ENCODE assay signal across 9 cellular contexts in genomic region chr2:8472545-8473361, GRCh38.
DNase-seq lines count a peak whose midpoint lies in the region; ATAC-seq lines count a peak whose summit lies in the region.
"Had no signal": no experiment of that assay in that cellular context is flagged by ENCODE, and none has a peak within 500 bp of the region (broad histone marks: within the 10 kb centered on the region; RNA-seq: fewer than 3 reads in every experiment).

No MANE protein-coding gene starts in this region.

- H3K4me1 Mint-ChIP-seq in activated CD4-positive, alpha-beta T cell treated with anti-CD3 and anti-CD28 coated beads for 36 hours, result peaks cover 64% of the 10 kb centered on the region

- intact Hi-C loops in activated CD4-positive, alpha-beta T cell treated with anti-CD3 and anti-CD28 coated beads for 36 hours (cut with DNase I, micrococcal nuclease), result no loop called here

- no peaks in the 10 kb centered on the region for H3K27me3 Mint-ChIP-seq in activated CD4-positive, alpha-beta T cell treated with anti-CD3 and anti-CD28 coated beads for 36 hours

- no peak for DNase-seq in activated CD4-positive, alpha-beta T cell treated with anti-CD3 and anti-CD28 coated beads for 36 hours
- no peak for DNase-seq in activated CD4-positive, alpha-beta T cell treated with anti-CD3 and anti-CD28 coated beads, Interleukin-2, amount 50 U/mL, for 4 hours
- peak; percentile 92 for DNase-seq in SKM-1 (lab: John Stamatoyannopoulos, UW; ENCODE audit: unreplicated experiment)
- no peak for DNase-seq in medulla oblongata (ENCODE audit: extremely low spot score)
- no peak for DNase-seq in germinal center (ENCODE audit: low spot score)
- DNase-seq: SK-N-SH had no signal

- H3K4me3 Mint-ChIP-seq in activated CD4-positive, alpha-beta T cell treated with anti-CD3 and anti-CD28 coated beads for 36 hours, result no peak overlapping the region

- ATAC-seq in activated CD4-positive, alpha-beta T cell treated with anti-CD3 and anti-CD28 coated beads for 36 hours, result peak; percentile 52
- ATAC-seq in HG02885 (IDR thresholded peaks at IDR 0.05; ENCODE audit: poor library complexity, unreplicated experiment), result peak; percentile 57
- ATAC-seq in HG02938 (IDR thresholded peaks at IDR 0.05; ENCODE audit: unreplicated experiment), result no peak

- H3K36me3 Mint-ChIP-seq in activated CD4-positive, alpha-beta T cell treated with anti-CD3 and anti-CD28 coated beads for 36 hours (ENCODE audit: low read depth), result peaks cover 5% of the 10 kb centered on the region

- CTCF ChIA-PET in activated CD4-positive, alpha-beta T cell treated with anti-CD3 and anti-CD28 coated beads for 36 hours (lab: Charles Lee), result interaction anchor here (1.0 to 1.4 kb wide), 2 partner anchors 47 to 72 kb away, joined by 3 read pairs; no protein-coding TSS in a partner anchor

- peak overlapping the region in 11 of 21 experiments; percentile 8 to 89 (median 53) for H3K27ac ChIP-seq in skin epidermis

- H3K27ac Mint-ChIP-seq in activated CD4-positive, alpha-beta T cell treated with anti-CD3 and anti-CD28 coated beads for 36 hours, result peak overlapping the region; percentile 76

- POLR2A ChIA-PET in activated CD4-positive, alpha-beta T cell treated with anti-CD3 and anti-CD28 coated beads for 36 hours (lab: Charles Lee), result no interaction called here

- no peak overlapping the region for H3K4me3 ChIP-seq in skin epidermis

- no peaks in the 10 kb centered on the region for H3K9me3 Mint-ChIP-seq in activated CD4-positive, alpha-beta T cell treated with anti-CD3 and anti-CD28 coated beads for 36 hours (ENCODE audit: low read depth)
